ENCODE assay signal across 19 cellular contexts in genomic region chr5:11483630-11484029, GRCh38.
"Had no signal": no experiment of that assay in that cellular context is flagged by ENCODE, and none has a peak within 500 bp of the region (broad histone marks: within the 10 kb centered on the region; RNA-seq: fewer than 3 reads in every experiment).

No MANE protein-coding gene starts in this region.

- H3K4me3 ChIP-seq: body of pancreas, lower lobe of right lung, sigmoid colon, transverse colon had no signal

- H3K27ac Mint-ChIP-seq: activated CD4-positive, alpha-beta memory T cell treated with anti-CD3 and anti-CD28 coated beads, Interleukin-2, amount 10 ng/mL, durations not matched to agents 7 days and 5 days; activated CD8-positive, alpha-beta memory T cell treated with anti-CD3 and anti-CD28 coated beads, Interleukin-2, amount 10 ng/mL, durations not matched to agents 7 days and 5 days; activated naive CD8-positive, alpha-beta T cell; effector memory CD8-positive, alpha-beta T cell; nephron; T-helper 2 cell treated with Interferon-gamma antibody and Interleukin-4, amounts not matched to agents 5 μg/mL and 100 μg/mL, for 36 hours had no signal

- H3K9me3 Mint-ChIP-seq: activated CD4-positive, alpha-beta memory T cell treated with anti-CD3 and anti-CD28 coated beads, Interleukin-2, amount 10 ng/mL, durations not matched to agents 7 days and 5 days; nephron; T-helper 2 cell treated with Interferon-gamma antibody and Interleukin-4, amounts not matched to agents 5 μg/mL and 100 μg/mL, for 36 hours had no signal

- H3K9me3 ChIP-seq: body of pancreas, lower lobe of right lung, sigmoid colon, transverse colon had no signal

- H3K27me3 ChIP-seq: body of pancreas, foreskin keratinocyte, sigmoid colon, transverse colon had no signal

- DNase-seq: activated CD4-positive, alpha-beta memory T cell treated with anti-CD3 and anti-CD28 coated beads, Interleukin-2, amount 10 ng/mL, durations not matched to agents 7 days and 5 days; activated CD4-positive, alpha-beta T cell treated with anti-CD3 and anti-CD28 coated beads for 48 hours; activated CD4-positive, CD25-positive, alpha-beta regulatory T cell; activated CD8-positive, alpha-beta memory T cell treated with anti-CD3 and anti-CD28 coated beads, Interleukin-2, amount 10 ng/mL, durations not matched to agents 7 days and 5 days; body of pancreas; effector memory CD8-positive, alpha-beta T cell; foreskin keratinocyte; hippocampal formation; islet precursor cell; lower lobe of right lung; sigmoid colon; stimulated activated CD4-positive, alpha-beta T cell treated with anti-CD3 and anti-CD28 coated beads, Interleukin-12 subunit alpha, Interleukin-12 subunit beta, amount 100 ng/mL, for 4 hours; stimulated activated CD4-positive, alpha-beta T cell treated with anti-CD3 and anti-CD28 coated beads, Interleukin-2, amount 100 ng/mL, for 24 hours; stimulated activated naive CD8-positive, alpha-beta T cell treated with anti-CD3 and anti-CD28 coated beads, Interleukin-15, Interleukin-2, amounts not matched to agents 100 U/mL and 50 U/mL, for 24 hours; transverse colon had no signal

- H3K4me1 ChIP-seq: body of pancreas, foreskin keratinocyte, lower lobe of right lung, parathyroid adenoma, sigmoid colon, transverse colon had no signal

- H3K4me3 Mint-ChIP-seq: activated CD4-positive, alpha-beta memory T cell treated with anti-CD3 and anti-CD28 coated beads, Interleukin-2, amount 10 ng/mL, durations not matched to agents 7 days and 5 days; activated CD8-positive, alpha-beta memory T cell treated with anti-CD3 and anti-CD28 coated beads, Interleukin-2, amount 10 ng/mL, durations not matched to agents 7 days and 5 days; activated naive CD8-positive, alpha-beta T cell; effector memory CD8-positive, alpha-beta T cell; nephron; T-helper 2 cell treated with Interferon-gamma antibody and Interleukin-4, amounts not matched to agents 5 μg/mL and 100 μg/mL, for 36 hours had no signal

- H3K27me3 Mint-ChIP-seq: activated CD4-positive, alpha-beta memory T cell treated with anti-CD3 and anti-CD28 coated beads, Interleukin-2, amount 10 ng/mL, durations not matched to agents 7 days and 5 days; activated CD8-positive, alpha-beta memory T cell treated with anti-CD3 and anti-CD28 coated beads, Interleukin-2, amount 10 ng/mL, durations not matched to agents 7 days and 5 days had no signal

- H3K36me3 ChIP-seq: lower lobe of right lung, sigmoid colon, transverse colon had no signal

- H3K27ac ChIP-seq: body of pancreas, foreskin keratinocyte, lower lobe of right lung, parathyroid adenoma, sigmoid colon, transverse colon had no signal

- H3K36me3 Mint-ChIP-seq: activated CD8-positive, alpha-beta memory T cell treated with anti-CD3 and anti-CD28 coated beads, Interleukin-2, amount 10 ng/mL, durations not matched to agents 7 days and 5 days; activated naive CD8-positive, alpha-beta T cell had no signal

- H3K4me1 Mint-ChIP-seq: activated CD4-positive, alpha-beta memory T cell treated with anti-CD3 and anti-CD28 coated beads, Interleukin-2, amount 10 ng/mL, durations not matched to agents 7 days and 5 days; activated CD8-positive, alpha-beta memory T cell treated with anti-CD3 and anti-CD28 coated beads, Interleukin-2, amount 10 ng/mL, durations not matched to agents 7 days and 5 days; nephron had no signal

- H3K9ac ChIP-seq: parathyroid adenoma had no signal
